Comparison of ENCODE assay signal across 29 cellular contexts in genomic region chr7:92064414-92065029, GRCh38.
"Had no signal": no experiment of that assay in that cellular context is flagged by ENCODE, and none has a peak within 500 bp of the region (broad histone marks: within the 10 kb centered on the region; RNA-seq: fewer than 3 reads in every experiment).

No MANE protein-coding gene starts in this region.

- H3K4me3 Mint-ChIP-seq: activated B cell treated with CpG ODN at 0.5 μM for 24 hours; activated CD4-positive, alpha-beta T cell treated with anti-CD3 and anti-CD28 coated beads for 36 hours; activated naive CD8-positive, alpha-beta T cell; activated T-cell treated with anti-CD3 and anti-CD28 coated beads, Interleukin-2, amount 50 U/mL, for 24 hours; activated T-helper 17 cell treated with anti-CD3 and anti-CD28 coated beads, Interleukin-2, amount 50 U/mL, for 72 hours; central memory CD8-positive, alpha-beta T cell; endodermal cell; naive thymus-derived CD8-positive, alpha-beta T cell; neural progenitor cell; stimulated activated effector memory CD8-positive, alpha-beta T cell treated with anti-CD3 and anti-CD28 coated beads, Interleukin-12 subunit alpha, Interleukin-12 subunit beta, amount 100 ng/mL, for 72 hours had no signal

- H3K4me1 Mint-ChIP-seq: activated B cell treated with CpG ODN at 0.5 μM for 24 hours; activated CD4-positive, alpha-beta T cell treated with anti-CD3 and anti-CD28 coated beads for 36 hours; central memory CD8-positive, alpha-beta T cell; endodermal cell; neural progenitor cell; stimulated activated effector memory CD8-positive, alpha-beta T cell treated with anti-CD3 and anti-CD28 coated beads, Interleukin-12 subunit alpha, Interleukin-12 subunit beta, amount 100 ng/mL, for 72 hours had no signal

- H3K27ac Mint-ChIP-seq: activated B cell treated with CpG ODN at 0.5 μM for 24 hours; activated CD4-positive, alpha-beta T cell treated with anti-CD3 and anti-CD28 coated beads for 36 hours; activated naive CD8-positive, alpha-beta T cell; activated T-cell treated with anti-CD3 and anti-CD28 coated beads, Interleukin-2, amount 50 U/mL, for 24 hours; activated T-helper 17 cell treated with anti-CD3 and anti-CD28 coated beads, Interleukin-2, amount 50 U/mL, for 72 hours; endodermal cell; naive thymus-derived CD8-positive, alpha-beta T cell; neural progenitor cell; stimulated activated effector memory CD8-positive, alpha-beta T cell treated with anti-CD3 and anti-CD28 coated beads, Interleukin-12 subunit alpha, Interleukin-12 subunit beta, amount 100 ng/mL, for 72 hours had no signal

- H3K27me3 ChIP-seq: breast epithelium, esophagus squamous epithelium, gastroesophageal sphincter, neural progenitor cell, stomach, suprapubic skin, tibial nerve, uterus had no signal

- H2AFZ ChIP-seq: neural progenitor cell had no signal

- H3K27ac ChIP-seq: breast epithelium, esophagus squamous epithelium, gastroesophageal sphincter, neural progenitor cell, psoas muscle, skin epidermis, stomach, suprapubic skin, tibial nerve, uterus had no signal

- ATAC-seq: activated CD4-positive, alpha-beta T cell treated with anti-CD3 and anti-CD28 coated beads for 36 hours; activated T-helper 17 cell treated with anti-CD3 and anti-CD28 coated beads, Interleukin-2, amount 50 U/mL, for 72 hours; gastroesophageal sphincter; naive thymus-derived CD8-positive, alpha-beta T cell; psoas muscle; right cardiac atrium; stimulated activated effector memory CD8-positive, alpha-beta T cell treated with anti-CD3 and anti-CD28 coated beads, Interleukin-12 subunit alpha, Interleukin-12 subunit beta, amount 100 ng/mL, for 72 hours had no signal

- H3K36me3 ChIP-seq: uterus had no signal

- H3K27me3 Mint-ChIP-seq: activated B cell treated with CpG ODN at 0.5 μM for 24 hours; activated CD4-positive, alpha-beta T cell treated with anti-CD3 and anti-CD28 coated beads for 36 hours; activated naive CD8-positive, alpha-beta T cell; activated T-cell treated with anti-CD3 and anti-CD28 coated beads, Interleukin-2, amount 50 U/mL, for 24 hours; activated T-helper 17 cell treated with anti-CD3 and anti-CD28 coated beads, Interleukin-2, amount 50 U/mL, for 72 hours; central memory CD8-positive, alpha-beta T cell; naive thymus-derived CD8-positive, alpha-beta T cell had no signal

- H3K4me3 ChIP-seq: breast epithelium, esophagus squamous epithelium, gastroesophageal sphincter, lung, neural progenitor cell, psoas muscle, skin epidermis, stomach, suprapubic skin, tibial nerve, uterus had no signal

- H3K9me3 ChIP-seq: breast epithelium, esophagus squamous epithelium, gastroesophageal sphincter, psoas muscle, stomach, suprapubic skin, tibial nerve, uterus had no signal

- H3K4me1 ChIP-seq: breast epithelium, neural progenitor cell, suprapubic skin, tibial nerve, uterus had no signal

- H3K4me2 ChIP-seq: neural progenitor cell had no signal

- H3K9me3 Mint-ChIP-seq: activated B cell treated with CpG ODN at 0.5 μM for 24 hours; activated T-cell treated with anti-CD3 and anti-CD28 coated beads, Interleukin-2, amount 50 U/mL, for 24 hours; activated T-helper 17 cell treated with anti-CD3 and anti-CD28 coated beads, Interleukin-2, amount 50 U/mL, for 72 hours; central memory CD8-positive, alpha-beta T cell; endodermal cell; naive thymus-derived CD8-positive, alpha-beta T cell; neural progenitor cell; stimulated activated effector memory CD8-positive, alpha-beta T cell treated with anti-CD3 and anti-CD28 coated beads, Interleukin-12 subunit alpha, Interleukin-12 subunit beta, amount 100 ng/mL, for 72 hours had no signal

- H3K9ac ChIP-seq: neural progenitor cell had no signal

- DNase-seq: activated B cell treated with CpG ODN at 0.5 μM for 24 hours; activated CD4-positive, alpha-beta T cell treated with anti-CD3 and anti-CD28 coated beads for 36 hours; activated CD4-positive, alpha-beta T cell treated with anti-CD3 and anti-CD28 coated beads, Interleukin-2, amount 50 U/mL, for 4 hours; activated CD8-positive, alpha-beta memory T cell treated with anti-CD3 and anti-CD28 coated beads for 24 hours; activated CD8-positive, alpha-beta memory T cell treated with anti-CD3 and anti-CD28 coated beads, Interleukin-2, amount 50 U/mL, for 4 hours; activated T-cell treated with anti-CD3 and anti-CD28 coated beads, Interleukin-2, amount 50 U/mL, for 24 hours; cortex of kidney; endodermal cell; esophagus squamous epithelium; head of caudate nucleus; islet precursor cell; naive thymus-derived CD8-positive, alpha-beta T cell; psoas muscle; right cardiac atrium; stimulated activated CD4-positive, alpha-beta T cell treated with anti-CD3 and anti-CD28 coated beads, Interleukin-2, amount 100 ng/mL, for 24 hours; stomach; T1000; uterus had no signal
